15 cellular contexts compared by ENCODE assay signal in the genomic region with DNA sequence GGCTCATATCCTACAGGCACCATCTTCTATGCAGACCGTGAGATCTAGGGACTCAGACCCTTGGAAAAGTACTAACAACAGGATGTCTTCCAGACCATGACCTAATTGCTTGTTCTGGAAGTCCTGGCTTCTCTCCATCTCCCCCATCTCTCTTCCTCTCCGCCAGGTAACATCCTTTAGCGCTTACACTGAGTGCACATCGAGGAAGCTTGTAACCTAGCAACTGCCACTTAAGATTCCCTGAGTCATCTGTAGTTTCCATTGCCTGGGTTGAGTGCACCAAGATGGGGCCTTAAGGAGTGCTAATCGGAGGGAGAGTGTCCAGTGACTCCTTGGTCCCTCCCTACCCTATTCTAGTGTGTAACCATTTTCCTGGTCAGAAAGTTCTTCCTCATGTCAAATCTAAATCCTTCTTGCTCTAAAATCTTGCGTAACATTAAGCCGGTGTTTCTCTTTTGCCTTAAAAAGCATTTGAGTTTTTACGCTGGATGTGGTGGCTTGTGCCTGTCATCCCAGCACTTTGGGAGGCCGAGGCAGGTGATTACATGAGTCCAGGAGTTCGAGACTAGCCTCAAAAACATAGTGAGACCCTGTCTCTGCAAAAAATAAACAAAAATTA. TPM values are rescaled to one million over a fixed set of nuclear protein-coding genes. Genes with fewer than 3 reads are reported as not detected.
DNase-seq lines count a peak whose midpoint lies in the region; ATAC-seq and TF ChIP-seq lines count a peak whose summit lies in the region.
"Had no signal": no experiment of that assay in that cellular context is flagged by ENCODE, and none has a peak within 500 bp of the region (broad histone marks: within the 10 kb centered on the region; RNA-seq: fewer than 3 reads in every experiment).

No MANE protein-coding gene starts in this region.

- ATAC-seq in HG03095 (IDR thresholded peaks at IDR 0.05; ENCODE audit: unreplicated experiment), result no peak
- ATAC-seq: activated CD8-positive, alpha-beta memory T cell treated with anti-CD3 and anti-CD28 coated beads, Interleukin-2, amount 10 ng/mL, durations not matched to agents 7 days and 5 days had no signal

- intact Hi-C loops in vagina (cut with DNase I), result no loop called here

- H3K27ac ChIP-seq in WERI-Rb-1 (peak overlapping the region; percentile 1; the same call in 1 of the 2 replicates), vagina (no peak overlapping the region)
- H3K27ac ChIP-seq: sigmoid colon, SJSA1 had no signal

- H3K9me3 ChIP-seq in WERI-Rb-1 (ENCODE audit: severe bottlenecking), result no peaks in the 10 kb centered on the region
- H3K9me3 ChIP-seq in vagina, result no peaks in the 10 kb centered on the region
- H3K9me3 ChIP-seq: sigmoid colon, SJSA1 had no signal

- DNase-seq in DMS79 treated with DMSO at 0.1 percent for 48 hours (lab: John Stamatoyannopoulos, UW) (peak; percentile 99), NCI-H187 (lab: John Stamatoyannopoulos, UW) (peak; percentile 48 to 56), WERI-Rb-1 (no peak), left kidney (ENCODE audit: low read depth, low spot score) (peak; percentile 55), foreskin fibroblast (no peak), vagina (ENCODE audit: extremely low spot score in 2 of 2) (no peak), GM13976 (ENCODE audit: low spot score) (no peak)
- DNase-seq: activated CD8-positive, alpha-beta memory T cell treated with anti-CD3 and anti-CD28 coated beads, Interleukin-2, amount 10 ng/mL, durations not matched to agents 7 days and 5 days; activated naive CD4-positive, alpha-beta T cell treated with anti-CD3 and anti-CD28 coated beads, Interleukin-2, amount 10 ng/mL, durations not matched to agents 7 days and 5 days; nephron progenitor cell; sigmoid colon; stimulated activated naive CD4-positive, alpha-beta T cell treated with Interleukin-2 at 50 U/mL for 16 hours had no signal

- TF ChIP-seq POLR2A in vagina (IDR thresholded peaks at IDR 0.05), result no peak

- TF ChIP-seq CTCF in WERI-Rb-1 (IDR thresholded peaks at IDR 0.05; ENCODE audit: low read depth, low read length) (no peak), foreskin fibroblast (IDR thresholded peaks at IDR 0.05; ENCODE audit: low read depth, low read length) (no peak), vagina (IDR thresholded peaks at IDR 0.05) (no peak), GM13976 (IDR thresholded peaks at IDR 0.05; ENCODE audit: borderline replicate concordance, control extremely low read depth, extremely low read depth, insufficient read depth, missing control alignments) (no peak)

- H3K36me3 ChIP-seq in WERI-Rb-1, result no peaks in the 10 kb centered on the region
- no peaks in the 10 kb centered on the region for H3K36me3 ChIP-seq in vagina
- H3K36me3 ChIP-seq: sigmoid colon, SJSA1 had no signal

- H3K4me3 ChIP-seq in WERI-Rb-1 (ENCODE audit: low read depth, low read length) (no peak overlapping the region), foreskin fibroblast (ENCODE audit: low read depth in 1 of 2, low read length in 2 of 2) (no peak overlapping the region), vagina (no peak overlapping the region)
- H3K4me3 ChIP-seq: sigmoid colon, SJSA1 had no signal

- in situ Hi-C loops in GM13976 (cut with MboI; ENCODE audit: low sequenced_read_pairs, unreplicated experiment), result no loop called here

- H3K27me3 ChIP-seq in WERI-Rb-1 (ENCODE audit: insufficient read depth, low read depth, severe bottlenecking) (no peaks in the 10 kb centered on the region), vagina (peaks cover 6% of the 10 kb centered on the region)

- H3K4me1 ChIP-seq in vagina, result peaks cover 16% of the 10 kb centered on the region

RNA-seq across cellular contexts. Expression of a gene that starts 9.7 kb away (rescaled TPM):
- total RNA-seq in vagina, result not detected
- total RNA-seq: activated CD8-positive, alpha-beta memory T cell treated with anti-CD3 and anti-CD28 coated beads, Interleukin-2, amount 10 ng/mL, durations not matched to agents 7 days and 5 days; cardiac septum; SJSA1 had no signal

RNA-seq across cellular contexts. Expression of a gene that starts 25.5 kb away (rescaled TPM):
- total RNA-seq in vagina, result 49.6 TPM

Comparison
In these comparisons a context has a peak if more than half of its experiments do, and no peak if none do; other contexts are left out.
1. DNase-seq: peak in DMS79 treated with DMSO at 0.1 percent for 48 hours (single experiment), NCI-H187 (2 of 2) and left kidney (single experiment); none in WERI-Rb-1 (single experiment), foreskin fibroblast (0 of 2), vagina (0 of 2) and GM13976 (single experiment).